In genomic region chr3:176561826-176562225, GRCh38 we compare ENCODE assay signal across 19 cellular contexts.
"Had no signal": no experiment of that assay in that cellular context is flagged by ENCODE, and none has a peak within 500 bp of the region (broad histone marks: within the 10 kb centered on the region; RNA-seq: fewer than 3 reads in every experiment).

No MANE protein-coding gene starts in this region.

- ATAC-seq: esophagus mucosa; gastrocnemius medialis; left lobe of liver; natural killer cell; pancreas; sciatic nerve; stimulated activated naive CD8-positive, alpha-beta T cell treated with anti-CD3 and anti-CD28 coated beads, Interleukin-15, amount 100 ng/mL, for 72 hours; upper lobe of right lung had no signal

- DNase-seq: effector CD8-positive, alpha-beta T cell; endodermal cell; foreskin fibroblast; gastrocnemius medialis; head of caudate nucleus; natural killer cell; pancreas; stimulated activated CD4-positive, alpha-beta T cell treated with anti-CD3 and anti-CD28 coated beads, Interleukin-12 subunit alpha, Interleukin-12 subunit beta, amount 100 ng/mL, for 4 hours; stimulated activated CD4-positive, alpha-beta T cell treated with anti-CD3 and anti-CD28 coated beads, Interleukin-1b, Interleukin-23, amount 100 ng/mL, for 48 hours; stimulated activated CD4-positive, alpha-beta T cell treated with anti-CD3 and anti-CD28 coated beads, Interleukin-4, amount 100 ng/mL, for 1 hour; stimulated activated CD8-positive, alpha-beta memory T cell treated with anti-CD3 and anti-CD28 coated beads, Interleukin-4, amount 100 ng/mL, for 48 hours; stimulated activated naive CD4-positive, alpha-beta T cell; stimulated activated naive CD8-positive, alpha-beta T cell treated with anti-CD3 and anti-CD28 coated beads, Interleukin-15, amount 100 ng/mL, for 72 hours; transverse colon; upper lobe of right lung; uterus had no signal
